Comparison of ENCODE assay signal across 9 cellular contexts in the genomic region with DNA sequence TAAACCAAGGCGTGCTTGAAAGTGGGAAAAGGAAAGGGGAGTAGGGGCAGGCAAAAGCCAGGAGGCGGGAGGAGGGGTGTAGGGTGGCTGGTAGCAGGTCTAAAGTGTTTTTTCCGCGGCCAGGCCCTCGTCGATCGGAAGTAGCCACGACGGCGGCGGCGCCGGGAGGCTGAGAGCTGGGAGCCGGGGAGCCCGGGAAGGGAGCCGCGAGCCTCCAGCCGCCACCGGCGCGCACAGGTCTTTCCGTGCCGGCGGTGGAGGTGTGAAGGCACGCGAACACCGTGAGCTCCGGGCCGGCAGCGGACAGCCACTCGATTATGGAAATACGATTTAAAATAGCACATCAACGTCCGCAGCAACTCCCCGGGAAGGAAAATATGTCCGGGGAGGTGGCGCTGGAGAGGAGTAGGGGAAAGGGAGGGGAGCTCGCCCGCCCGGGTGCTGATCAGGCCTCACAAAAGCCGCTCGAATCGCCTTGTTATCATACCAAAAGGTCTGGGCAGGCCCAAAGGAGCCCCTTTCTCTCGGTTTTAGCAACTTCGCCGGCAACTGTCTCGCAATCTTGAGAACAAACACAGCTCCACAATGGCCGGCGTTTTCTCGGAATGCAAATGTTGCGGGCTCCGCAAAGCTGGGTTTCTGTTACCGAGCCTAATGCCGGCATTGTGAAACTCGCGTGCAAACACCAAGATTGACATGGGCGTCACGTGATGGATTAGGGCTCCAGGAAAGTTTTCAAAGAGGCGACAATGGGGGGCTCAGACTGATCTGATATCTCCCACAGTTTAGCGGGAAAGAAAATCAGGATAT. TPM values are rescaled to one million over a fixed set of nuclear protein-coding genes. Genes with fewer than 3 reads are reported as not detected.
DNase-seq lines count a peak whose midpoint lies in the region; ATAC-seq and TF ChIP-seq lines count a peak whose summit lies in the region.
"Had no signal": no experiment of that assay in that cellular context is flagged by ENCODE, and none has a peak within 500 bp of the region (broad histone marks: within the 10 kb centered on the region; RNA-seq: fewer than 3 reads in every experiment).

No MANE protein-coding gene starts in this region.

- peaks cover 9% of the 10 kb centered on the region for H3F3A ChIP-seq in GM23338 (replicated peaks; ENCODE audit: low read depth)
- H3F3A ChIP-seq in neural progenitor cell (ENCODE audit: low read depth), result peaks cover 42% of the 10 kb centered on the region

- no peaks in the 10 kb centered on the region for H3K36me3 Mint-ChIP-seq in GM23338 (ENCODE audit: low read depth)
- H3K36me3 Mint-ChIP-seq in neural progenitor cell, result peaks cover 2% of the 10 kb centered on the region

- H3K27me3 Mint-ChIP-seq in GM23338 (ENCODE audit: insufficient read depth, low read depth, poor library complexity) (peaks cover 49% of the 10 kb centered on the region), neural progenitor cell (ENCODE audit: insufficient read depth, low read depth) (peaks cover 47% of the 10 kb centered on the region)

- peak overlapping the region; percentile 72 for H3K4me2 ChIP-seq in GM23338
- H3K4me2 ChIP-seq in neural progenitor cell, result peak overlapping the region; percentile 95

- no peak overlapping the region for H3K9ac ChIP-seq in neural progenitor cell

- H3K9me3 Mint-ChIP-seq in GM23338, result peaks cover 5% of the 10 kb centered on the region; the same call in 2 of the 3 replicates
- H3K9me3 Mint-ChIP-seq in neural progenitor cell, result peaks cover 2% of the 10 kb centered on the region

- H3K4me3 ChIP-seq in GM23338 (peak overlapping the region; percentile 91), fibroblast of villous mesenchyme (ENCODE audit: low read depth, low read length) (peak overlapping the region; percentile 56), neural progenitor cell (peak overlapping the region; percentile 60)

- H3K27ac ChIP-seq in GM23338 (ENCODE audit: low read depth) (peak overlapping the region; percentile 80), neural progenitor cell (no peak overlapping the region)

- DNase-seq in NCI-H446 (lab: John Stamatoyannopoulos, UW) (peak; percentile 10 to 22), NCI-H446 treated with DMSO at 0.1 percent for 48 hours (lab: John Stamatoyannopoulos, UW) (no peak), GM23338 (ENCODE audit: low spot score) (peak; percentile 89), M059J (ENCODE audit: low read depth) (peak; percentile 22), fibroblast of villous mesenchyme (ENCODE audit: low read depth) (peak; percentile 2), neural progenitor cell (ENCODE audit: low spot score) (peak; percentile 97), dedifferentiated amniotic fluid mesenchymal stem cell (ENCODE audit: extremely low spot score) (no peak)
- peak; percentile 15 to 21 for DNase-seq in activated CD4-positive, alpha-beta T cell treated with anti-CD3 and anti-CD28 coated beads, Interleukin-2, amount 50 U/mL, for 48 hours
- DNase-seq: DND-41 had no signal

- H3K27ac Mint-ChIP-seq in GM23338, result peak overlapping the region; percentile 97
- H3K27ac Mint-ChIP-seq in neural progenitor cell, result peak overlapping the region; percentile 94

- H3K36me3 ChIP-seq in GM23338 (ENCODE audit: insufficient read depth), result no peaks in the 10 kb centered on the region
- H3K36me3 ChIP-seq in neural progenitor cell, result no peaks in the 10 kb centered on the region

- H2AFZ ChIP-seq in GM23338 (peak overlapping the region; percentile 99), neural progenitor cell (replicated peaks) (no peak overlapping the region)

- H3K4me3 Mint-ChIP-seq in GM23338 (peak overlapping the region; percentile 86), neural progenitor cell (peak overlapping the region; percentile 92)

- H4K20me1 ChIP-seq in GM23338 (replicated peaks; ENCODE audit: insufficient read depth) (no peaks in the 10 kb centered on the region; the same call in 1 of the 2 replicates), neural progenitor cell (ENCODE audit: low read depth) (peaks cover 87% of the 10 kb centered on the region)

- H3K4me1 ChIP-seq in GM23338 (ENCODE audit: insufficient read depth), result peaks cover 39% of the 10 kb centered on the region
- peaks cover 24% of the 10 kb centered on the region for H3K4me1 ChIP-seq in neural progenitor cell

- H3K9me2 ChIP-seq in GM23338 (ENCODE audit: insufficient read depth), result no peaks in the 10 kb centered on the region

- H3K79me2 ChIP-seq in GM23338 (replicated peaks; ENCODE audit: insufficient read depth) (no peaks in the 10 kb centered on the region), neural progenitor cell (ENCODE audit: low read depth) (no peaks in the 10 kb centered on the region)

- peak; percentile 42 for ATAC-seq in GM23338

- H3K27me3 ChIP-seq in GM23338 (ENCODE audit: insufficient read depth) (peaks cover 54% of the 10 kb centered on the region), neural progenitor cell (peaks cover 95% of the 10 kb centered on the region)

- no peaks in the 10 kb centered on the region for H3K9me3 ChIP-seq in neural progenitor cell (ENCODE audit: low read depth)

- no peak for TF ChIP-seq CTCF in GM23338 (conservative IDR thresholded peaks at IDR 0.05; ENCODE audit: low read depth in 2 of 2)
- TF ChIP-seq CTCF in fibroblast of villous mesenchyme (IDR thresholded peaks at IDR 0.05; ENCODE audit: insufficient read depth, low read depth, low read length), result no peak
- no peak for TF ChIP-seq CTCF in neural progenitor cell (IDR thresholded peaks at IDR 0.05)

- H3K4me1 Mint-ChIP-seq in GM23338 (peaks cover 36% of the 10 kb centered on the region), neural progenitor cell (peaks cover 49% of the 10 kb centered on the region)

TF ChIP-seq in GM23338, 12 proteins besides CTCF, POLR2A, EP300 and RAD21:
- TF ChIP-seq, protein P1, sequence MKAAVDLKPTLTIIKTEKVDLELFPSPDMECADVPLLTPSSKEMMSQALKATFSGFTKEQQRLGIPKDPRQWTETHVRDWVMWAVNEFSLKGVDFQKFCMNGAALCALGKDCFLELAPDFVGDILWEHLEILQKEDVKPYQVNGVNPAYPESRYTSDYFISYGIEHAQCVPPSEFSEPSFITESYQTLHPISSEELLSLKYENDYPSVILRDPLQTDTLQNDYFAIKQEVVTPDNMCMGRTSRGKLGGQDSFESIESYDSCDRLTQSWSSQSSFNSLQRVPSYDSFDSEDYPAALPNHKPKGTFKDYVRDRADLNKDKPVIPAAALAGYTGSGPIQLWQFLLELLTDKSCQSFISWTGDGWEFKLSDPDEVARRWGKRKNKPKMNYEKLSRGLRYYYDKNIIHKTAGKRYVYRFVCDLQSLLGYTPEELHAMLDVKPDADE (IDR thresholded peaks at IDR 0.05), result no peak
- 0 out of 2 replicates have a peak, but pooled peaks have one; percentile 25 for TF ChIP-seq POLR2AphosphoS5 (IDR thresholded peaks at IDR 0.05; ENCODE audit: low read depth)

RNA-seq across cellular contexts. Expression of a gene that starts 2.9 kb away (rescaled TPM):
- 1.2 and 1.7 TPM in 2 replicates for total RNA-seq in GM23338 (2014; rRNA removed; shearing (Covaris generic))
- 0.36 and 0.83 TPM in 2 replicates for polyA plus RNA-seq in GM23338 (2016; fragmentation: Nextera tagmentation; extraction: Ambion mirVana)
- total RNA-seq in M059J (2014; rRNA removed; shearing (Covaris generic)), result not detected in 2 replicates
- total RNA-seq in fibroblast of villous mesenchyme, result not detected in 2 replicates
- total RNA-seq in neural progenitor cell (ENCODE audit: low replicate concordance), result 0.52 and 1.1 TPM in 2 replicates

Comparison
In these comparisons a context has a peak if more than half of its experiments do, and no peak if none do; other contexts are left out.
1. DNase-seq: peak in NCI-H446 (2 of 2), GM23338 (single experiment), M059J (single experiment), activated CD4-positive, alpha-beta T cell treated with anti-CD3 and anti-CD28 coated beads, Interleukin-2, amount 50 U/mL, for 48 hours (2 of 2), fibroblast of villous mesenchyme (single experiment) and neural progenitor cell (single experiment); none in NCI-H446 treated with DMSO at 0.1 percent for 48 hours (single experiment) and dedifferentiated amniotic fluid mesenchymal stem cell (single experiment).
2. Peak in every context shown above with its lines, with median percentiles within 50 percentile points of each other: H3K4me3 ChIP-seq.